Comparison of ENCODE assay signal across 13 cellular contexts in the genomic region with DNA sequence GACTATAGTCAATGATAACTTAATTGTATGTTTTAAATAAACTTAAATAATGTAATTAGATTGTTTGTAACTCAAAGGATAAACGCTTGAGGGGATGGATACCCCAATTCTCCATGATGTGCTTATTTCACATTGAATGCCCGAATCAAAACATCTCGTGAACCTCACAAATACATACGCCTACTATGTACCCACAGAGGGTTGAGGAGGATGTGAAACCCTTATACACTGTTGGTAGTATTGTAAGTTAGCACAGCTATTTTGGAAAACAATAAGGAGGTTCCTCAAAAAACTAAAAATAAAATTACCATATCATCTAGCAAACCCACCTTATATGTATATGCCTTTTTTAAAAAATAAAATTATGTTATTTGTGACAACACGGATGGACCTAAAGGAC.
A peak's percentile ranks its signal among the peaks of the same experiment; 100 is the strongest.
DNase-seq lines count a peak whose midpoint lies in the region; ATAC-seq, FAIRE-seq and TF ChIP-seq lines count a peak whose summit lies in the region.
"Had no signal": no experiment of that assay in that cellular context is flagged by ENCODE, and none has a peak within 500 bp of the region (broad histone marks: within the 10 kb centered on the region; RNA-seq: fewer than 3 reads in every experiment).

No MANE protein-coding gene starts in this region.

- WGBS in GM12878 (ENCODE audit: insufficient coverage, insufficient replicate concordance, low lambda C conversion rate, missing lambda C conversion rate): 77% methylated on average over 5 of the region's 5 CpGs

- H3K9ac ChIP-seq in GM12878 (ENCODE audit: control insufficient read depth, insufficient read depth, low read length): no peak overlapping the region

- no peak overlapping the region for H3K4me3 Mint-ChIP-seq in CD4-positive, alpha-beta memory T cell
- H3K4me3 Mint-ChIP-seq: CD4-positive, CD25-positive, alpha-beta regulatory T cell had no signal

- H3K9me3 ChIP-seq in GM12878 (replicated peaks; ENCODE audit: control insufficient read depth, insufficient read depth, low read length): peaks cover 1% of the 10 kb centered on the region; the same call in 2 of the 3 replicates
- H3K9me3 ChIP-seq in CD4-positive, alpha-beta memory T cell (ENCODE audit: control insufficient read depth in 1 of 2, low read length in 2 of 2): no peaks in the 10 kb centered on the region
- H3K9me3 ChIP-seq: A549 had no signal

- no peak for TF ChIP-seq RAD21 in GM12878 (IDR thresholded peaks at IDR 0.05; ENCODE audit: insufficient read depth, low read depth, low read length)

- H3K27ac Mint-ChIP-seq in CD4-positive, alpha-beta memory T cell: no peak overlapping the region
- H3K27ac Mint-ChIP-seq: CD4-positive, CD25-positive, alpha-beta regulatory T cell had no signal

- intact Hi-C loops in GM12878 (cut with micrococcal nuclease; ENCODE audit: unreplicated experiment): no loop called here
- intact Hi-C loops in CD4-positive, alpha-beta memory T cell (cut with micrococcal nuclease): no loop called here

- SMC1A ChIA-PET in GM12878 (lab: Charles Lee; ENCODE audit: uncharacterized antibody, unreplicated experiment): interaction anchor here (0.5 to 1.5 kb wide), 2 partner anchors 21 to 311 kb away, joined by 3 read pairs; no protein-coding TSS in a partner anchor

- no peak for FAIRE-seq in GM12891 (lab: Jason Lieb, UNC)
- no peak for FAIRE-seq in GM12878 (lab: Jason Lieb, UNC)
- FAIRE-seq: A549, GM12892 had no signal

- H3K27me3 ChIP-seq in GM12878 (replicated peaks in 1 of 2; ENCODE audit: control insufficient read depth in 2 of 2, insufficient read depth in 2 of 2, low read length in 1 of 2): no peaks in the 10 kb centered on the region
- H3K27me3 ChIP-seq in CD4-positive, alpha-beta memory T cell (ENCODE audit: insufficient read depth, low read length): no peaks in the 10 kb centered on the region

- H3K27me3 Mint-ChIP-seq in CD4-positive, alpha-beta memory T cell: peaks cover 0 to 1% of the 10 kb centered on the region in 2 donors

- H4K20me1 ChIP-seq in GM12878 (ENCODE audit: control insufficient read depth, insufficient read depth): no peaks in the 10 kb centered on the region

- no peak for TF ChIP-seq EP300 in GM12878 (IDR thresholded peaks at IDR 0.05; ENCODE audit: borderline replicate concordance in 1 of 2, control insufficient read depth in 1 of 2, low read depth in 2 of 2, low read length in 2 of 2)

- H3K9me3 Mint-ChIP-seq in CD4-positive, alpha-beta memory T cell: no peaks in the 10 kb centered on the region

- no peaks in the 10 kb centered on the region for H3K36me3 Mint-ChIP-seq in CD4-positive, alpha-beta memory T cell
- H3K36me3 Mint-ChIP-seq: CD4-positive, CD25-positive, alpha-beta regulatory T cell had no signal

- peak; percentile 43 for ATAC-seq in GM12878
- ATAC-seq in HG02870 (IDR thresholded peaks at IDR 0.05; ENCODE audit: unreplicated experiment): no peak
- ATAC-seq: A549 had no signal

- POLR2A ChIA-PET in GM12878 (lab: Charles Lee): interaction anchor here (0.9 kb wide), 1 partner anchor 153 kb away, joined by 4 read pairs; no protein-coding TSS in a partner anchor
- POLR2A ChIA-PET in CD4-positive, alpha-beta memory T cell (lab: Charles Lee; ENCODE audit: partially characterized antibody): no interaction called here

- H3K4me1 Mint-ChIP-seq in CD4-positive, alpha-beta memory T cell: no peaks in the 10 kb centered on the region

- TF ChIP-seq POLR2A in GM12891 (IDR thresholded peaks at IDR 0.05; ENCODE audit: low read depth, low read length) (no peak), GM12878 (IDR thresholded peaks at IDR 0.05; ENCODE audit: low read depth, low read length) (no peak)

- CTCF ChIA-PET in GM12878 (lab: Yijun Ruan, JAX): no interaction called here
- CTCF ChIA-PET in CD4-positive, alpha-beta memory T cell (lab: Charles Lee; ENCODE audit: partially characterized antibody): no interaction called here

- H3K4me1 ChIP-seq in GM12878 (ENCODE audit: control insufficient read depth, insufficient read depth, low read length): peaks cover 11% of the 10 kb centered on the region
- no peaks in the 10 kb centered on the region for H3K4me1 ChIP-seq in CD4-positive, alpha-beta memory T cell (ENCODE audit: insufficient read depth, low read length)
- H3K4me1 ChIP-seq: A549 had no signal

- no peak for TF ChIP-seq CTCF in GM12878 (IDR thresholded peaks at IDR 0.05 in 2 of 3, conservative IDR thresholded peaks at IDR 0.05 in 1 of 3; ENCODE audit: control insufficient read depth in 2 of 3, extremely low read depth in 1 of 3, insufficient read depth in 1 of 3, low read depth in 3 of 3, low read length in 3 of 3)

- DNase-seq in GM12891 (ENCODE audit: insufficient read length, low spot score) (no peak), MV-4-11 (lab: John Stamatoyannopoulos, UW) (peak; percentile 71), GM12878 (ENCODE audit: low read depth, low spot score) (no peak), AG08396 (ENCODE audit: low spot score) (no peak), NCI-H446 treated with DMSO at 0.1 percent for 48 hours (lab: John Stamatoyannopoulos, UW) (no peak)
- DNase-seq in CD4-positive, alpha-beta memory T cell: no peak
- DNase-seq: CD4-positive, CD25-positive, alpha-beta regulatory T cell; DMS79; HCEC 1CT had no signal

- RAD21 ChIA-PET in GM12878 (lab: Charles Lee; ENCODE audit: unreplicated experiment): no interaction called here

- H3K4me2 ChIP-seq in GM12878 (ENCODE audit: control insufficient read depth, insufficient read depth): no peak overlapping the region
- H3K4me2 ChIP-seq: A549 had no signal

- no peak overlapping the region for H3K27ac ChIP-seq in GM12878 (ENCODE audit: control insufficient read depth, insufficient read depth)
- H3K27ac ChIP-seq in CD4-positive, alpha-beta memory T cell (ENCODE audit: low read depth, low read length): no peak overlapping the region
- H3K27ac ChIP-seq: A549, HL-60 had no signal

- H3K36me3 ChIP-seq in GM12878 (ENCODE audit: control insufficient read depth in 2 of 2, insufficient read depth in 2 of 2, low read length in 1 of 2): peaks cover 0 to 1% of the 10 kb centered on the region in 2 experiments; a peak in 3 of 4 replicates
- no peaks in the 10 kb centered on the region for H3K36me3 ChIP-seq in CD4-positive, alpha-beta memory T cell (ENCODE audit: insufficient read depth, low read length)

- no peak overlapping the region for H3K4me3 ChIP-seq in GM12878
- H3K4me3 ChIP-seq in CD4-positive, alpha-beta memory T cell (ENCODE audit: low read length in 2 of 2): no peak overlapping the region
- H3K4me3 ChIP-seq: A549 had no signal

- H3K79me2 ChIP-seq in GM12878 (ENCODE audit: control insufficient read depth, insufficient read depth, low read length): peaks cover 39% of the 10 kb centered on the region

- H2AFZ ChIP-seq in GM12878 (ENCODE audit: control insufficient read depth, low read depth, low read length): no peak overlapping the region

- in situ Hi-C loops in GM12878 (cut with MboI): no loop called here

- BruUV-seq in GM12878 (replicated peaks; lab: Mats Ljungman, UMichigan): no TSS peak

TF ChIP-seq in GM12891, 5 proteins besides CTCF, POLR2A, EP300 and RAD21:
- TF ChIP-seq SPI1 (IDR thresholded peaks at IDR 0.05; ENCODE audit: low read depth, low read length) (peak; percentile 73), PAX5 (IDR thresholded peaks at IDR 0.05; ENCODE audit: insufficient read depth, low read length, severe bottlenecking) (no peak)

TF ChIP-seq in GM12878, 131 proteins besides CTCF, POLR2A, EP300 and RAD21:
- no peak for TF ChIP-seq SREBF2 (IDR thresholded peaks at IDR 0.05; ENCODE audit: low read length)
- TF ChIP-seq MYC (IDR thresholded peaks at IDR 0.05; ENCODE audit: insufficient read depth, insufficient read length, insufficient replicate concordance, low read length, severe bottlenecking): no peak
- peak; percentile 30; the same call in 1 of the 2 replicates for TF ChIP-seq SPI1 (IDR thresholded peaks at IDR 0.05; ENCODE audit: borderline replicate concordance, insufficient read depth, low read depth, low read length)
- TF ChIP-seq YBX1 (IDR thresholded peaks at IDR 0.05): no peak
